1 cellular context compared by ENCODE assay signal in the genomic region with DNA sequence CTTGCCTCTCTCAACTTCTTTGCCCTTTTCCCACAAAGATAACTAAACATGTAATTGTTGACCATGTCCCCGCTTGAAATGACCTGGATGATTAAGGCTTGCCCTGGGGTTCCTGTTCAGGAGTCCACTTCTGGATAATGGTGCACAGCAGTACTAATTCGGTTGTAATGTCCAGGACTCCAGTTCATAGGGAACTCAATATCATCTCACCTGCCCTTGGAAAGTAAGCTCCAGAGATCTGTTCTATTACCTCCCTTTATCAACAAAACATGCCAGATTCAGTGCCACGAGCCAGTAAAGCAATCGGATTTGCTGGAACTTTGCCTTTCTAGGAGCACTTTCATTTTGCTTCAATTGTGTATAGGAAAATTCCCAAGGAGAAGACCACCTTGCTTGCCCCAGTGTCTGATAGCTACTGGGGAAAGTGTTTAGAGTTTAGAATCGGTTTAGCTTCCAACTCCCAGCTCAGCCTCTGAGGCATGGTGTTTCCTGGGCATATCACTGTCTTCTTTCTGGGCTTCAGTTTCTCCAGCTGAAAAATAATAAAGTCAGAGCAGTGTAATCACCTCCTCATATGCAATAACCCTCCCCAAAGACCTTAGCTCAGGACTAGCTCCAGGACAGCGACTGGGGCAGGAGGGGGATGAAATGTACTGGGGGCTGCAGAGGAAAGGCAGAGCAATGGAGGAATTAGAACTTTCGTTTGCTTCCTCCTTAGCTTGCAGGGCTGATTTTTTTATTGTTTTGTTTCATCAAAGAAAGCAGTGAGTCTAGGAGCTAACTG.
TF ChIP-seq lines count a peak whose summit lies in the region.

No MANE protein-coding gene starts in this region.

TF ChIP-seq in H1, 55 proteins besides CTCF, POLR2A, EP300 and RAD21 (continued from another document):
- TF ChIP-seq JUN (IDR thresholded peaks at IDR 0.05; ENCODE audit: low read depth, low read length) (no peak), RXRA (IDR thresholded peaks at IDR 0.05; ENCODE audit: insufficient read depth, low read depth, low read length) (no peak), ASH2L (IDR thresholded peaks at IDR 0.05; ENCODE audit: low read length) (no peak), RBBP5 (IDR thresholded peaks at IDR 0.05; ENCODE audit: borderline replicate concordance, low read depth, low read length) (no peak), NANOG (IDR thresholded peaks at IDR 0.05; ENCODE audit: insufficient read depth, low read depth, low read length, poor library complexity, severe bottlenecking) (no peak), TEAD4 (IDR thresholded peaks at IDR 0.05; ENCODE audit: low read depth, low read length) (no peak), TCF12 (IDR thresholded peaks at IDR 0.05; ENCODE audit: low read depth, low read length) (no peak), SAP30 (IDR thresholded peaks at IDR 0.05; ENCODE audit: insufficient read depth, insufficient replicate concordance, low read length) (no peak), POLR2AphosphoS5 (IDR thresholded peaks at IDR 0.05; ENCODE audit: low read depth, low read length) (no peak), TAF1 (IDR thresholded peaks at IDR 0.05; ENCODE audit: low read depth, low read length) (no peak), POU5F1 (IDR thresholded peaks at IDR 0.05; ENCODE audit: low read depth, low read length) (no peak), HDAC2 (IDR thresholded peaks at IDR 0.05; ENCODE audit: borderline replicate concordance in 1 of 2, low read depth in 2 of 2, low read length in 2 of 2) (no peak)
- TF ChIP-seq, protein P1, sequence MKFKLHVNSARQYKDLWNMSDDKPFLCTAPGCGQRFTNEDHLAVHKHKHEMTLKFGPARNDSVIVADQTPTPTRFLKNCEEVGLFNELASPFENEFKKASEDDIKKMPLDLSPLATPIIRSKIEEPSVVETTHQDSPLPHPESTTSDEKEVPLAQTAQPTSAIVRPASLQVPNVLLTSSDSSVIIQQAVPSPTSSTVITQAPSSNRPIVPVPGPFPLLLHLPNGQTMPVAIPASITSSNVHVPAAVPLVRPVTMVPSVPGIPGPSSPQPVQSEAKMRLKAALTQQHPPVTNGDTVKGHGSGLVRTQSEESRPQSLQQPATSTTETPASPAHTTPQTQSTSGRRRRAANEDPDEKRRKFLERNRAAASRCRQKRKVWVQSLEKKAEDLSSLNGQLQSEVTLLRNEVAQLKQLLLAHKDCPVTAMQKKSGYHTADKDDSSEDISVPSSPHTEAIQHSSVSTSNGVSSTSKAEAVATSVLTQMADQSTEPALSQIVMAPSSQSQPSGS (IDR thresholded peaks at IDR 0.05; ENCODE audit: low read length) = no peak
TF ChIP-seq in H1: peak in this region for 0.
